In genomic region chr16:60553316-60553801, GRCh38 we compare ENCODE assay signal across 1 cellular context.
TF ChIP-seq lines count a peak whose summit lies in the region.

No MANE protein-coding gene starts in this region.

TF ChIP-seq in GM23338, 12 proteins besides CTCF, POLR2A, EP300 and RAD21 (continued from another document):
- TF ChIP-seq ZNF462 (CRISPR knock-in tag; IDR thresholded peaks at IDR 0.05): no peak
- TF ChIP-seq NANOG (IDR thresholded peaks at IDR 0.05; ENCODE audit: borderline replicate concordance): no peak
